ENCODE assay signal across 8 cellular contexts in genomic region chr9:131395027-131395744, GRCh38. TPM values are rescaled to one million over a fixed set of nuclear protein-coding genes. Genes with fewer than 3 reads are reported as not detected.
DNase-seq lines count a peak whose midpoint lies in the region; ATAC-seq and TF ChIP-seq lines count a peak whose summit lies in the region.

No MANE protein-coding gene starts in this region.

- TF ChIP-seq CTCF in coronary artery (IDR thresholded peaks at IDR 0.05), result no peak
- no peak for TF ChIP-seq CTCF in mesothelial cell of epicardium (IDR thresholded peaks at IDR 0.05; ENCODE audit: unreplicated experiment)

- H3K4me3 ChIP-seq in coronary artery, result peak overlapping the region; percentile 93

- peak overlapping the region; percentile 91 for H3K4me3 Mint-ChIP-seq in activated CD4-positive, alpha-beta T cell treated with anti-CD3 and anti-CD28 coated beads, Interleukin-2, amount 10 ng/mL, durations not matched to agents 24 days and 14 days
- peak overlapping the region; percentile 92 for H3K4me3 Mint-ChIP-seq in mesothelial cell of epicardium
- H3K4me3 Mint-ChIP-seq in stimulated activated naive B cell treated with anti-CD40 and anti-IgM and Interleukin-4, amounts not matched to agents 10 μg/mL and 1 μg/mL and 100 μg/mL, for 72 hours, result peak overlapping the region; percentile 87 to 90

- H3K27me3 Mint-ChIP-seq in activated CD4-positive, alpha-beta T cell treated with anti-CD3 and anti-CD28 coated beads, Interleukin-2, amount 10 ng/mL, durations not matched to agents 24 days and 14 days, result peaks cover 5% of the 10 kb centered on the region
- H3K27me3 Mint-ChIP-seq in mesothelial cell of epicardium (ENCODE audit: low read depth), result no peaks in the 10 kb centered on the region
- no peaks in the 10 kb centered on the region for H3K27me3 Mint-ChIP-seq in stimulated activated naive B cell treated with anti-CD40 and anti-IgM and Interleukin-4, amounts not matched to agents 10 μg/mL and 1 μg/mL and 100 μg/mL, for 72 hours

- peak; percentile 78 for ATAC-seq in stimulated activated naive B cell treated with anti-CD40 and anti-IgM and Interleukin-4, amounts not matched to agents 10 μg/mL and 1 μg/mL and 100 μg/mL, for 72 hours (replicated peaks)

- H3K9me3 Mint-ChIP-seq in activated CD4-positive, alpha-beta T cell treated with anti-CD3 and anti-CD28 coated beads, Interleukin-2, amount 10 ng/mL, durations not matched to agents 24 days and 14 days, result no peaks in the 10 kb centered on the region
- H3K9me3 Mint-ChIP-seq in mesothelial cell of epicardium, result no peaks in the 10 kb centered on the region
- no peaks in the 10 kb centered on the region for H3K9me3 Mint-ChIP-seq in stimulated activated naive B cell treated with anti-CD40 and anti-IgM and Interleukin-4, amounts not matched to agents 10 μg/mL and 1 μg/mL and 100 μg/mL, for 72 hours

- intact Hi-C loops in activated CD4-positive, alpha-beta T cell treated with anti-CD3 and anti-CD28 coated beads, Interleukin-2, amount 10 ng/mL, durations not matched to agents 24 days and 14 days (cut with micrococcal nuclease), result loop anchor here (1.0 to 10.0 kb wide), 7 partner anchors 11 to 337 kb away; partner anchors contain the start of genes FAM78A and NUP214

- peaks cover 18% of the 10 kb centered on the region for H3K36me3 Mint-ChIP-seq in activated CD4-positive, alpha-beta T cell treated with anti-CD3 and anti-CD28 coated beads, Interleukin-2, amount 10 ng/mL, durations not matched to agents 24 days and 14 days (ENCODE audit: low read depth)
- no peaks in the 10 kb centered on the region for H3K36me3 Mint-ChIP-seq in mesothelial cell of epicardium
- H3K36me3 Mint-ChIP-seq in stimulated activated naive B cell treated with anti-CD40 and anti-IgM and Interleukin-4, amounts not matched to agents 10 μg/mL and 1 μg/mL and 100 μg/mL, for 72 hours, result peaks cover 0 to 25% of the 10 kb centered on the region in 2 donors

- DNase-seq in ELF-1 (ENCODE audit: low read depth, low spot score) (peak; percentile 54), coronary artery (ENCODE audit: low spot score) (no peak), mesothelial cell of epicardium (ENCODE audit: low spot score in 2 of 2, unreplicated experiment in 2 of 2) (no peak), SHP77 treated with DMSO at 0.1 percent for 48 hours (lab: John Stamatoyannopoulos, UW) (no peak), DMS153 treated with DMSO at 0.1 percent for 48 hours (lab: John Stamatoyannopoulos, UW; ENCODE audit: unreplicated experiment) (no peak)
- DNase-seq in activated CD4-positive, alpha-beta T cell treated with anti-CD3 and anti-CD28 coated beads, Interleukin-2, amount 10 ng/mL, durations not matched to agents 24 days and 14 days, result peak; percentile 93
- DNase-seq in stimulated activated naive B cell treated with anti-CD40 and anti-IgM and Interleukin-4, amounts not matched to agents 10 μg/mL and 1 μg/mL and 100 μg/mL, for 72 hours, result peak; percentile 73

- peak overlapping the region; percentile 70 for H3K27ac ChIP-seq in KOPT-K1 (ENCODE audit: low read depth, low read length, poor library complexity, severe bottlenecking)
- peak overlapping the region; percentile 95 to 99 for H3K27ac ChIP-seq in coronary artery

- no peaks in the 10 kb centered on the region for H3K9me3 ChIP-seq in KOPT-K1 (ENCODE audit: insufficient read depth, low read length, poor library complexity, severe bottlenecking)

- H3K27ac Mint-ChIP-seq in activated CD4-positive, alpha-beta T cell treated with anti-CD3 and anti-CD28 coated beads, Interleukin-2, amount 10 ng/mL, durations not matched to agents 24 days and 14 days, result peak overlapping the region; percentile 94
- peak overlapping the region; percentile 98 for H3K27ac Mint-ChIP-seq in mesothelial cell of epicardium
- H3K27ac Mint-ChIP-seq in stimulated activated naive B cell treated with anti-CD40 and anti-IgM and Interleukin-4, amounts not matched to agents 10 μg/mL and 1 μg/mL and 100 μg/mL, for 72 hours, result peak overlapping the region; percentile 93

- no peaks in the 10 kb centered on the region; the same call in 1 of the 2 replicates for H3K36me3 ChIP-seq in KOPT-K1 (ENCODE audit: insufficient read depth, low read length)

- H3K4me1 Mint-ChIP-seq in activated CD4-positive, alpha-beta T cell treated with anti-CD3 and anti-CD28 coated beads, Interleukin-2, amount 10 ng/mL, durations not matched to agents 24 days and 14 days, result peaks cover 49% of the 10 kb centered on the region
- H3K4me1 Mint-ChIP-seq in mesothelial cell of epicardium, result peaks cover 53% of the 10 kb centered on the region
- peaks cover 37 to 52% of the 10 kb centered on the region in 2 donors for H3K4me1 Mint-ChIP-seq in stimulated activated naive B cell treated with anti-CD40 and anti-IgM and Interleukin-4, amounts not matched to agents 10 μg/mL and 1 μg/mL and 100 μg/mL, for 72 hours

RNA-seq across cellular contexts. Expression of gene PRRC2B, which starts 1.3 kb away (rescaled TPM):
- total RNA-seq in activated CD4-positive, alpha-beta T cell treated with anti-CD3 and anti-CD28 coated beads, Interleukin-2, amount 10 ng/mL, durations not matched to agents 24 days and 14 days, result 114 and 128 TPM in 2 replicates
- 495 to 505 TPM (median 497 TPM) in 3 replicates for total RNA-seq in mesothelial cell of epicardium

Comparison
In these comparisons a context has a peak if more than half of its experiments do, and no peak if none do; other contexts are left out.
1. DNase-seq: peak in ELF-1 (single experiment), activated CD4-positive, alpha-beta T cell treated with anti-CD3 and anti-CD28 coated beads, Interleukin-2, amount 10 ng/mL, durations not matched to agents 24 days and 14 days (single experiment) and stimulated activated naive B cell treated with anti-CD40 and anti-IgM and Interleukin-4, amounts not matched to agents 10 μg/mL and 1 μg/mL and 100 μg/mL, for 72 hours (single experiment); none in coronary artery (single experiment), mesothelial cell of epicardium (0 of 2), SHP77 treated with DMSO at 0.1 percent for 48 hours (single experiment) and DMS153 treated with DMSO at 0.1 percent for 48 hours (single experiment).
2. Peak in every context shown above with its lines, with median percentiles within 50 percentile points of each other: H3K27ac Mint-ChIP-seq and H3K4me3 Mint-ChIP-seq.